Comparison of ENCODE assay signal across 9 cellular contexts in genomic region chr22:30324008-30324730, GRCh38. TPM values are rescaled to one million over a fixed set of nuclear protein-coding genes. Genes with fewer than 3 reads are reported as not detected.
DNase-seq lines count a peak whose midpoint lies in the region; ATAC-seq and TF ChIP-seq lines count a peak whose summit lies in the region.
"Had no signal": no experiment of that assay in that cellular context is flagged by ENCODE, and none has a peak within 500 bp of the region (broad histone marks: within the 10 kb centered on the region; RNA-seq: fewer than 3 reads in every experiment).

No MANE protein-coding gene starts in this region.

- peak overlapping the region; percentile 84 for H3K4me3 ChIP-seq in AG10803 (ENCODE audit: low read length)

- peak; percentile 87 for DNase-seq in AG10803 (ENCODE audit: low read depth)
- no peak for DNase-seq in natural killer cell treated with Interleukin-12 subunit alpha and Interleukin-12 subunit beta and Interleukin-15 and Interleukin-18, amount 100 ng/mL, for 72 hours (ENCODE audit: low spot score)
- DNase-seq in NCI-H1105 treated with DMSO at 0.1 percent for 48 hours (lab: John Stamatoyannopoulos, UW) = no peak
- no peak for DNase-seq in erythroblast (lab: John Stamatoyannopoulos, UW)
- no peak for DNase-seq in NK-92 treated with Interleukin-12 subunit alpha and Interleukin-12 subunit beta, amount 100 ng/mL, for 24 hours (lab: John Stamatoyannopoulos, UW)
- no peak for DNase-seq in GM19240 (ENCODE audit: insufficient read length, low spot score)

- peaks cover 6% of the 10 kb centered on the region for H3K36me3 Mint-ChIP-seq in brain
- H3K36me3 Mint-ChIP-seq in natural killer cell treated with Interleukin-12 subunit alpha and Interleukin-12 subunit beta and Interleukin-15 and Interleukin-18, amount 100 ng/mL, for 72 hours = no peaks in the 10 kb centered on the region

- H3K36me3 ChIP-seq in KOPT-K1 (ENCODE audit: insufficient read depth, low read length) = peaks cover 56% of the 10 kb centered on the region

- peak overlapping the region; percentile 87 to 92 (median 88) for H3K4me3 Mint-ChIP-seq in brain
- H3K4me3 Mint-ChIP-seq in natural killer cell treated with Interleukin-12 subunit alpha and Interleukin-12 subunit beta and Interleukin-15 and Interleukin-18, amount 100 ng/mL, for 72 hours = peak overlapping the region; percentile 65

- H3K27ac ChIP-seq in KOPT-K1 (ENCODE audit: low read depth, low read length, poor library complexity, severe bottlenecking) = peak overlapping the region; percentile 84
- H3K27ac ChIP-seq: HL-60 had no signal

- peak overlapping the region in 2 of 5 experiments; percentile 82 to 92 for H3K27ac Mint-ChIP-seq in brain
- peak overlapping the region; percentile 45 to 65 for H3K27ac Mint-ChIP-seq in natural killer cell treated with Interleukin-12 subunit alpha and Interleukin-12 subunit beta and Interleukin-15 and Interleukin-18, amount 100 ng/mL, for 72 hours

- H3K4me1 Mint-ChIP-seq in brain = peaks cover 47% of the 10 kb centered on the region
- H3K4me1 Mint-ChIP-seq in natural killer cell treated with Interleukin-12 subunit alpha and Interleukin-12 subunit beta and Interleukin-15 and Interleukin-18, amount 100 ng/mL, for 72 hours (ENCODE audit: low read depth in 2 of 2) = peaks cover 51 to 53% of the 10 kb centered on the region in 2 donors

- H3K9me3 ChIP-seq in KOPT-K1 (ENCODE audit: insufficient read depth, low read length, poor library complexity, severe bottlenecking) = peaks cover 12% of the 10 kb centered on the region

- TF ChIP-seq CTCF in AG10803 (conservative IDR thresholded peaks at IDR 0.05; ENCODE audit: low read length) (no peak), brain (conservative IDR thresholded peaks at IDR 0.05) (no peak)

- TF ChIP-seq POLR2A in erythroblast (IDR thresholded peaks at IDR 0.05; ENCODE audit: low read length) = no peak

- H3K27me3 Mint-ChIP-seq in brain = peaks cover 3% of the 10 kb centered on the region
- H3K27me3 Mint-ChIP-seq in natural killer cell treated with Interleukin-12 subunit alpha and Interleukin-12 subunit beta and Interleukin-15 and Interleukin-18, amount 100 ng/mL, for 72 hours = no peaks in the 10 kb centered on the region

- no peaks in the 10 kb centered on the region for H3K9me3 Mint-ChIP-seq in brain
- no peaks in the 10 kb centered on the region for H3K9me3 Mint-ChIP-seq in natural killer cell treated with Interleukin-12 subunit alpha and Interleukin-12 subunit beta and Interleukin-15 and Interleukin-18, amount 100 ng/mL, for 72 hours

- no peak for ATAC-seq in natural killer cell treated with Interleukin-12 subunit alpha and Interleukin-12 subunit beta and Interleukin-15 and Interleukin-18, amount 100 ng/mL, for 72 hours

RNA-seq across cellular contexts. Expression of gene TBC1D10A, which starts 2.6 kb away (rescaled TPM):
- polyA plus RNA-seq in brain (ENCODE audit: insufficient read depth, low read depth, low replicate concordance) = 13.6 TPM
- total RNA-seq in natural killer cell treated with Interleukin-12 subunit alpha and Interleukin-12 subunit beta and Interleukin-15 and Interleukin-18, amount 100 ng/mL, for 72 hours = 10 to 100 TPM; 13.9 to 28.3 TPM

RNA-seq across cellular contexts. Expression of gene SF3A1, which starts 32.5 kb away (rescaled TPM):
- 205 TPM for polyA plus RNA-seq in brain (ENCODE audit: insufficient read depth, low read depth, low replicate concordance)
- 100 to 1,000 TPM; 225 to 301 TPM for total RNA-seq in natural killer cell treated with Interleukin-12 subunit alpha and Interleukin-12 subunit beta and Interleukin-15 and Interleukin-18, amount 100 ng/mL, for 72 hours

RNA-seq across cellular contexts. Expression of gene CCDC157, which starts 32.6 kb away (rescaled TPM):
- 5.1 TPM for polyA plus RNA-seq in brain (ENCODE audit: insufficient read depth, low read depth, low replicate concordance)
- 1 to 10 TPM; 3.3 to 6.8 TPM for total RNA-seq in natural killer cell treated with Interleukin-12 subunit alpha and Interleukin-12 subunit beta and Interleukin-15 and Interleukin-18, amount 100 ng/mL, for 72 hours

RNA-seq across cellular contexts. Expression of gene CASTOR1, which starts 34.9 kb away (rescaled TPM):
- polyA plus RNA-seq in brain (ENCODE audit: insufficient read depth, low read depth, low replicate concordance) = 6.8 TPM
- total RNA-seq in natural killer cell treated with Interleukin-12 subunit alpha and Interleukin-12 subunit beta and Interleukin-15 and Interleukin-18, amount 100 ng/mL, for 72 hours = 1 to 10 TPM; 4.0 to 4.4 TPM

RNA-seq across cellular contexts. Expression of gene OSM, which starts 57.5 kb away (rescaled TPM):
- not detected for polyA plus RNA-seq in brain (ENCODE audit: insufficient read depth, low read depth, low replicate concordance)
- 10 to 100 TPM; 15.5 to 38.7 TPM for total RNA-seq in natural killer cell treated with Interleukin-12 subunit alpha and Interleukin-12 subunit beta and Interleukin-15 and Interleukin-18, amount 100 ng/mL, for 72 hours
